Comparison of ENCODE assay signal across 14 cellular contexts in genomic region chr6:112563368-112563767, GRCh38.
DNase-seq lines count a peak whose midpoint lies in the region; ATAC-seq, FAIRE-seq and TF ChIP-seq lines count a peak whose summit lies in the region.
"Had no signal": no experiment of that assay in that cellular context is flagged by ENCODE, and none has a peak within 500 bp of the region (broad histone marks: within the 10 kb centered on the region; RNA-seq: fewer than 3 reads in every experiment).

No MANE protein-coding gene starts in this region.

- H3K4me1 ChIP-seq in CD4-positive, alpha-beta memory T cell (ENCODE audit: insufficient read depth, low read length), result no peaks in the 10 kb centered on the region

- in situ Hi-C loops in ACHN (cut with HindIII; ENCODE audit: low pct_ligation_motif_present, low pct_unique_long_range_greater_than_20kb, low sequenced_read_pairs), result no loop called here

- H3K27me3 ChIP-seq in bronchial epithelial cell (ENCODE audit: control insufficient read depth, insufficient read depth, low read length), result no peaks in the 10 kb centered on the region
- H3K27me3 ChIP-seq in CD4-positive, alpha-beta memory T cell (ENCODE audit: insufficient read depth, low read length), result no peaks in the 10 kb centered on the region

- TF ChIP-seq CTCF in bronchial epithelial cell (IDR thresholded peaks at IDR 0.05; ENCODE audit: insufficient read depth, low read length, severe bottlenecking), result no peak

- H3K9me3 ChIP-seq in CD4-positive, alpha-beta memory T cell (ENCODE audit: control insufficient read depth in 1 of 2, low read length in 2 of 2), result no peaks in the 10 kb centered on the region

- intact Hi-C loops in CD4-positive, alpha-beta memory T cell (cut with micrococcal nuclease), result no loop called here

- H3K4me3 Mint-ChIP-seq in T-helper 2 cell treated with Interferon-gamma antibody and Interleukin-4, amounts not matched to agents 5 μg/mL and 100 μg/mL, for 36 hours, result no peak overlapping the region
- H3K4me3 Mint-ChIP-seq in CD4-positive, alpha-beta memory T cell, result no peak overlapping the region
- H3K4me3 Mint-ChIP-seq: B cell; memory B cell; stimulated activated naive CD8-positive, alpha-beta T cell treated with anti-CD3 and anti-CD28 coated beads, Interleukin-15, Interleukin-2, amounts not matched to agents 100 ng/mL and 50 ng/mL, for 24 hours had no signal

- POLR2A ChIA-PET in CD4-positive, alpha-beta memory T cell (lab: Charles Lee; ENCODE audit: partially characterized antibody), result no interaction called here

- CTCF ChIA-PET in CD4-positive, alpha-beta memory T cell (lab: Charles Lee; ENCODE audit: partially characterized antibody), result no interaction called here

- no peak overlapping the region for H3K4me3 ChIP-seq in bronchial epithelial cell (ENCODE audit: low read depth, low read length)
- no peak overlapping the region for H3K4me3 ChIP-seq in CD4-positive, alpha-beta memory T cell (ENCODE audit: low read length in 2 of 2)

- FAIRE-seq in HTR-8/SVneo (lab: Jason Lieb, UNC), result peak; percentile 83
- FAIRE-seq in bronchial epithelial cell (lab: Jason Lieb, UNC), result no peak

- no peak overlapping the region for H3K27ac ChIP-seq in CD4-positive, alpha-beta memory T cell (ENCODE audit: low read depth, low read length)

- H3K36me3 Mint-ChIP-seq in T-helper 2 cell treated with Interferon-gamma antibody and Interleukin-4, amounts not matched to agents 5 μg/mL and 100 μg/mL, for 36 hours (ENCODE audit: low read depth), result no peaks in the 10 kb centered on the region
- no peaks in the 10 kb centered on the region for H3K36me3 Mint-ChIP-seq in CD4-positive, alpha-beta memory T cell
- H3K36me3 Mint-ChIP-seq: memory B cell had no signal

- no peaks in the 10 kb centered on the region for H3K9me3 Mint-ChIP-seq in T-helper 2 cell treated with Interferon-gamma antibody and Interleukin-4, amounts not matched to agents 5 μg/mL and 100 μg/mL, for 36 hours
- peaks cover 0 to 3% (median 0%) of the 10 kb centered on the region in 8 donors for H3K9me3 Mint-ChIP-seq in CD4-positive, alpha-beta memory T cell
- H3K9me3 Mint-ChIP-seq: memory B cell; stimulated activated naive CD8-positive, alpha-beta T cell treated with anti-CD3 and anti-CD28 coated beads, Interleukin-15, Interleukin-2, amounts not matched to agents 100 ng/mL and 50 ng/mL, for 24 hours had no signal

- no peaks in the 10 kb centered on the region for H3K36me3 ChIP-seq in bronchial epithelial cell (ENCODE audit: control insufficient read depth, insufficient read depth, low read length)
- H3K36me3 ChIP-seq in CD4-positive, alpha-beta memory T cell (ENCODE audit: insufficient read depth, low read length), result no peaks in the 10 kb centered on the region

- ATAC-seq in HG03097 (IDR thresholded peaks at IDR 0.05; ENCODE audit: low FRiP score, unreplicated experiment) (no peak), HG03460 (IDR thresholded peaks at IDR 0.05; ENCODE audit: unreplicated experiment) (no peak)

- H3K4me1 Mint-ChIP-seq in T-helper 2 cell treated with Interferon-gamma antibody and Interleukin-4, amounts not matched to agents 5 μg/mL and 100 μg/mL, for 36 hours (ENCODE audit: low read depth), result no peaks in the 10 kb centered on the region
- H3K4me1 Mint-ChIP-seq in CD4-positive, alpha-beta memory T cell, result no peaks in the 10 kb centered on the region
- H3K4me1 Mint-ChIP-seq: B cell, memory B cell had no signal

- no peaks in the 10 kb centered on the region for H3K27me3 Mint-ChIP-seq in T-helper 2 cell treated with Interferon-gamma antibody and Interleukin-4, amounts not matched to agents 5 μg/mL and 100 μg/mL, for 36 hours (ENCODE audit: low read depth)
- no peaks in the 10 kb centered on the region for H3K27me3 Mint-ChIP-seq in CD4-positive, alpha-beta memory T cell
- H3K27me3 Mint-ChIP-seq: B cell; stimulated activated naive CD8-positive, alpha-beta T cell treated with anti-CD3 and anti-CD28 coated beads, Interleukin-15, Interleukin-2, amounts not matched to agents 100 ng/mL and 50 ng/mL, for 24 hours had no signal

- no peak overlapping the region for H3K27ac Mint-ChIP-seq in T-helper 2 cell treated with Interferon-gamma antibody and Interleukin-4, amounts not matched to agents 5 μg/mL and 100 μg/mL, for 36 hours
- no peak overlapping the region for H3K27ac Mint-ChIP-seq in CD4-positive, alpha-beta memory T cell
- H3K27ac Mint-ChIP-seq: B cell; memory B cell; stimulated activated naive CD8-positive, alpha-beta T cell treated with anti-CD3 and anti-CD28 coated beads, Interleukin-15, Interleukin-2, amounts not matched to agents 100 ng/mL and 50 ng/mL, for 24 hours had no signal

- peak; percentile 65 for DNase-seq in ACHN
- peak; percentile 61 for DNase-seq in HTR-8/SVneo (ENCODE audit: insufficient read length, low spot score)
- DNase-seq in bronchial epithelial cell (ENCODE audit: low read depth), result peak; percentile 18
- peak; percentile 53 for DNase-seq in left kidney (ENCODE audit: low read depth, low spot score)
- no peak for DNase-seq in T-helper 2 cell treated with Interferon-gamma antibody and Interleukin-4, amounts not matched to agents 5 μg/mL and 100 μg/mL, for 36 hours (ENCODE audit: low spot score)
- DNase-seq in CD4-positive, alpha-beta memory T cell, result no peak
- DNase-seq: activated CD8-positive, alpha-beta memory T cell treated with anti-CD3 and anti-CD28 coated beads for 24 hours; NCI-H526 treated with DMSO at 0.1 percent for 48 hours; T-helper 1 cell had no signal

Comparison
In these comparisons a context has a peak if more than half of its experiments do, and no peak if none do; other contexts are left out.
1. DNase-seq: peak in ACHN (single experiment), HTR-8/SVneo (single experiment), bronchial epithelial cell (single experiment) and left kidney (single experiment); none in T-helper 2 cell treated with Interferon-gamma antibody and Interleukin-4, amounts not matched to agents 5 μg/mL and 100 μg/mL, for 36 hours (single experiment) and CD4-positive, alpha-beta memory T cell (0 of 5).